Comparison of ENCODE assay signal across 7 cellular contexts in the genomic region with DNA sequence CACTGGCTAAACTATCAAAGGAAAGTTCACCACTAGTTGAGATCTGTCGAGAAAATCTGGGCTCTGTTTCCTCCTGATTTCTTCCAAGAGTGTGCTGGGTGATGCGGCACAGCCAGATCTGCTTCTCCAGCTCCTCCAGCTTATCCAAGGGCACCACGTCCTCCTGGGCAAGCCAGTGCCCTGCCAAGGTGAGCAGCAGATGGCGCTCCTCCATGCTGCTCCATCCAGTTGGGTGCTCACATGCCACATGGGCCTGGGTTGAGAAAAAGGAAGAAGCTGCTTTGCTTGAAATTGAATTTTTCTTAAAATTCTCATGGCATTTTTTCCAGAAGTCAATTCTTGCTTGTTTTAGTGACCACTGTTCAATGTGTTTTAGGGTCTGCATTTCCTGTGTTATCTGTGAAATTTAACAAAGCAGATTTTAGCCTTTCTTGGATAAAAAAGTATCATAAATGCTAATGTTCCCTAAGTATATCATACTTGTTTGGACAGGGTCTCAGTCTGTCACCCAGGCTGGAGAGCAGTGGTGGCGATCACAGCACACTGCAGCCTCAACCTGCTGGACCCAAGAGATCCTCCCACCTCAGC. TPM values are rescaled to one million over a fixed set of nuclear protein-coding genes. Genes with fewer than 3 reads are reported as not detected.
A peak's percentile ranks its signal among the peaks of the same experiment; 100 is the strongest.
DNase-seq lines count a peak whose midpoint lies in the region; ATAC-seq and TF ChIP-seq lines count a peak whose summit lies in the region.

No MANE protein-coding gene starts in this region.

- POLR2A ChIA-PET in activated CD8-positive, alpha-beta T cell treated with anti-CD3 and anti-CD28 coated beads, Interleukin-2, amount 10 ng/mL, durations not matched to agents 7 days and 5 days (lab: Charles Lee) = interaction anchor here (0.6 to 1.7 kb wide), 2 partner anchors 11 to 127 kb away, joined by 3 to 4 read pairs; partner anchors contain the start of genes B2M and PATL2

- H3K4me3 ChIP-seq in fibroblast of lung (replicated peaks in 1 of 4; ENCODE audit: control extremely low read depth in 1 of 4, insufficient read depth in 1 of 4, low read depth in 3 of 4, low read length in 4 of 4) = no peak overlapping the region

- H3K9me3 Mint-ChIP-seq in activated CD8-positive, alpha-beta T cell treated with anti-CD3 and anti-CD28 coated beads, Interleukin-2, amount 10 ng/mL, durations not matched to agents 7 days and 5 days (ENCODE audit: insufficient read depth) = no peaks in the 10 kb centered on the region

- no peak overlapping the region for H2AFZ ChIP-seq in fibroblast of lung (ENCODE audit: low read length)

- H3K27ac Mint-ChIP-seq in activated CD8-positive, alpha-beta T cell treated with anti-CD3 and anti-CD28 coated beads, Interleukin-2, amount 10 ng/mL, durations not matched to agents 7 days and 5 days = no peak overlapping the region

- peak in 1 of 2 donors; percentile 38 for TF ChIP-seq CTCF in fibroblast of lung (conservative IDR thresholded peaks at IDR 0.05 in 1 of 2, IDR thresholded peaks at IDR 0.05 in 1 of 2; ENCODE audit: low read depth in 1 of 2, low read length in 2 of 2)

- H3K4me1 Mint-ChIP-seq in activated CD8-positive, alpha-beta T cell treated with anti-CD3 and anti-CD28 coated beads, Interleukin-2, amount 10 ng/mL, durations not matched to agents 7 days and 5 days (ENCODE audit: low read depth) = peaks cover 2% of the 10 kb centered on the region

- peak; percentile 79 for ATAC-seq in activated CD8-positive, alpha-beta T cell treated with anti-CD3 and anti-CD28 coated beads, Interleukin-2, amount 10 ng/mL, durations not matched to agents 7 days and 5 days
- no peak for ATAC-seq in GM18867 (IDR thresholded peaks at IDR 0.05; ENCODE audit: unreplicated experiment)

- H4K20me1 ChIP-seq in fibroblast of lung (ENCODE audit: control insufficient read depth, extremely low read depth, insufficient read depth, low read length) = no peaks in the 10 kb centered on the region

- peaks cover 66% of the 10 kb centered on the region for H3K36me3 Mint-ChIP-seq in activated CD8-positive, alpha-beta T cell treated with anti-CD3 and anti-CD28 coated beads, Interleukin-2, amount 10 ng/mL, durations not matched to agents 7 days and 5 days (ENCODE audit: low read depth)

- CTCF ChIA-PET in activated CD8-positive, alpha-beta T cell treated with anti-CD3 and anti-CD28 coated beads, Interleukin-2, amount 10 ng/mL, durations not matched to agents 7 days and 5 days (lab: Charles Lee) = interaction anchor here (0.6 to 7.0 kb wide), 18 partner anchors 8 to 534 kb away, joined by 3 to 88 read pairs (median 4); partner anchors contain the start of genes B2M, PATL2, SORD and SPG11

- no peaks in the 10 kb centered on the region for H3K79me2 ChIP-seq in fibroblast of lung (ENCODE audit: control insufficient read depth, insufficient read depth, low read length)

- no peak overlapping the region for H3K27ac ChIP-seq in fibroblast of lung (ENCODE audit: insufficient read depth, low read length)

- H3K27me3 ChIP-seq in fibroblast of lung (ENCODE audit: control insufficient read depth, insufficient read depth, low read length) = no peaks in the 10 kb centered on the region

- DNase-seq in GM03348 (ENCODE audit: low spot score) = peak; percentile 36
- peak; percentile 8 for DNase-seq in MV-4-11 (lab: John Stamatoyannopoulos, UW)
- peak; percentile 64 for DNase-seq in activated CD8-positive, alpha-beta T cell treated with anti-CD3 and anti-CD28 coated beads, Interleukin-2, amount 10 ng/mL, durations not matched to agents 7 days and 5 days
- peak; percentile 9 to 21 for DNase-seq in fibroblast of lung (ENCODE audit: low read depth in 2 of 2)
- peak; percentile 55 for DNase-seq in stimulated activated CD4-positive, alpha-beta T cell treated with anti-CD3 and anti-CD28 coated beads, Interleukin-12 subunit alpha, Interleukin-12 subunit beta, amount 100 ng/mL, for 4 hours
- no peak for DNase-seq in DMS153 (lab: John Stamatoyannopoulos, UW)

- H3K4me1 ChIP-seq in fibroblast of lung (ENCODE audit: control insufficient read depth, extremely low read depth, insufficient read depth, low read length) = no peaks in the 10 kb centered on the region

- peaks cover 6% of the 10 kb centered on the region for H3K36me3 ChIP-seq in fibroblast of lung (ENCODE audit: control insufficient read depth, insufficient read depth, low read length)

- H3K27me3 Mint-ChIP-seq in activated CD8-positive, alpha-beta T cell treated with anti-CD3 and anti-CD28 coated beads, Interleukin-2, amount 10 ng/mL, durations not matched to agents 7 days and 5 days (ENCODE audit: low read depth) = no peaks in the 10 kb centered on the region

- H3K9me3 ChIP-seq in fibroblast of lung (ENCODE audit: control insufficient read depth, insufficient read depth, low read depth, low read length) = no peaks in the 10 kb centered on the region

- no peak overlapping the region for H3K4me2 ChIP-seq in fibroblast of lung (ENCODE audit: extremely low read depth, insufficient read depth, low read length)

- no peak overlapping the region for H3K9ac ChIP-seq in fibroblast of lung (ENCODE audit: insufficient read depth, low read length)

- no peak overlapping the region for H3K4me3 Mint-ChIP-seq in activated CD8-positive, alpha-beta T cell treated with anti-CD3 and anti-CD28 coated beads, Interleukin-2, amount 10 ng/mL, durations not matched to agents 7 days and 5 days

RNA-seq across cellular contexts. Expression of gene EIF3J, which starts 47.3 kb away (rescaled TPM):
- total RNA-seq in activated CD8-positive, alpha-beta T cell treated with anti-CD3 and anti-CD28 coated beads, Interleukin-2, amount 10 ng/mL, durations not matched to agents 7 days and 5 days = 100 to 1,000 TPM in 1 of 2 experiments, 10 to 100 TPM in 1; 91.6 to 100 TPM
- total RNA-seq in fibroblast of lung = 33.9 and 34.8 TPM in 2 replicates
- polyA plus RNA-seq in fibroblast of lung = 61.4 and 72.9 TPM in 2 replicates
- polyA plus RNA-seq in fibroblast of lung (2012) = 76.6 and 86.6 TPM in 2 replicates
- polyA minus RNA-seq in fibroblast of lung (ENCODE audit: low replicate concordance) = 3.5 and 10.5 TPM in 2 replicates
